8 cellular contexts compared by ENCODE assay signal in genomic region chr17:16381496-16381820, GRCh38. TPM values are rescaled to one million over a fixed set of nuclear protein-coding genes. Genes with fewer than 3 reads are reported as not detected.
DNase-seq lines count a peak whose midpoint lies in the region; ATAC-seq and TF ChIP-seq lines count a peak whose summit lies in the region.

No MANE protein-coding gene starts in this region.

- no peaks in the 10 kb centered on the region for H3K36me3 ChIP-seq in parathyroid adenoma (ENCODE audit: control insufficient read depth, insufficient read depth, low read length)

- peaks cover 20% of the 10 kb centered on the region for H3K79me2 ChIP-seq in parathyroid adenoma

- POLR2A ChIA-PET in HEK293T (lab: Yijun Ruan, JAX), result interaction anchor here (0.9 to 4.4 kb wide), 18 partner anchors 9 to 167 kb away, joined by 3 to 69 read pairs (median 10); partner anchors contain the start of genes CENPV, NCOR1 and PIGL

- peak overlapping the region; percentile 2 for H3K9ac ChIP-seq in parathyroid adenoma

- H3K27ac ChIP-seq in epithelial cell of prostate (peak overlapping the region; percentile 88), parathyroid adenoma (peak overlapping the region; percentile 92)

- DNase-seq in AG10803 (ENCODE audit: low read depth) (peak; percentile 34), T-helper 17 cell (no peak), epithelial cell of prostate (ENCODE audit: low read depth, low spot score) (no peak), HEK293T (ENCODE audit: extremely low spot score) (no peak), occipital lobe (lab: John Stamatoyannopoulos, UW) (no peak)

- peaks cover 33% of the 10 kb centered on the region for H3K4me1 Mint-ChIP-seq in T-helper 17 cell

- peak overlapping the region; percentile 100 for H3K27ac Mint-ChIP-seq in T-helper 17 cell

- no peaks in the 10 kb centered on the region for H3K9me3 ChIP-seq in T-helper 17 cell (ENCODE audit: control insufficient read depth, low read length, poor library complexity, severe bottlenecking)
- no peaks in the 10 kb centered on the region for H3K9me3 ChIP-seq in parathyroid adenoma (ENCODE audit: control insufficient read depth, low read length)

- no peak overlapping the region for H2AFZ ChIP-seq in parathyroid adenoma

- CTCF ChIA-PET in HEK293T (lab: Yijun Ruan, JAX), result no interaction called here

- no peak for TF ChIP-seq CTCF in AG10803 (conservative IDR thresholded peaks at IDR 0.05; ENCODE audit: low read length)
- no peak for TF ChIP-seq CTCF in parathyroid adenoma (IDR thresholded peaks at IDR 0.05)

- peak; percentile 4 for ATAC-seq in GM21825 (IDR thresholded peaks at IDR 0.05; ENCODE audit: unreplicated experiment)
- ATAC-seq in T-helper 17 cell, result peak; percentile 9
- ATAC-seq in HG02870 (IDR thresholded peaks at IDR 0.05; ENCODE audit: unreplicated experiment), result no peak

- H3K4me3 Mint-ChIP-seq in T-helper 17 cell, result peak overlapping the region; percentile 86

- H3K27me3 Mint-ChIP-seq in T-helper 17 cell, result no peaks in the 10 kb centered on the region

- H3K36me3 Mint-ChIP-seq in T-helper 17 cell (ENCODE audit: low read depth), result peaks cover 7% of the 10 kb centered on the region

- H3K4me1 ChIP-seq in parathyroid adenoma, result peaks cover 10% of the 10 kb centered on the region

- H3K4me3 ChIP-seq in AG10803 (ENCODE audit: low read length) (peak overlapping the region; percentile 87), parathyroid adenoma (ENCODE audit: low read depth, low read length) (peak overlapping the region; percentile 85)

- peak overlapping the region; percentile 91 for H3K4me2 ChIP-seq in parathyroid adenoma (ENCODE audit: low read length)

- no peaks in the 10 kb centered on the region for H3K27me3 ChIP-seq in parathyroid adenoma (ENCODE audit: control insufficient read depth, insufficient read depth, low read length)

TF ChIP-seq in HEK293T, 16 proteins besides CTCF, POLR2A, EP300 and RAD21:
- TF ChIP-seq NFRKB (IDR thresholded peaks at IDR 0.05), result no peak
- TF ChIP-seq TARDBP (IDR thresholded peaks at IDR 0.05), result no peak
- TF ChIP-seq FOXM1 (IDR thresholded peaks at IDR 0.05; ENCODE audit: borderline replicate concordance), result no peak

RNA-seq across cellular contexts. Expression of gene UBB, which starts 0.6 kb away (rescaled TPM):
- total RNA-seq in T-helper 17 cell (100 to 1,000 TPM; 819 to 876 TPM), occipital lobe (972 TPM)

RNA-seq across cellular contexts. Expression of gene CENPV, which starts 28.2 kb away (rescaled TPM):
- total RNA-seq in T-helper 17 cell (1 to 10 TPM; 6.9 to 9.2 TPM), occipital lobe (95.5 TPM)

RNA-seq across cellular contexts. Expression of gene TRPV2, which starts 33.9 kb away (rescaled TPM):
- total RNA-seq in T-helper 17 cell (10 to 100 TPM; 87.1 to 91.1 TPM), occipital lobe (2.0 TPM)

Comparison
In these comparisons a context has a peak if more than half of its experiments do, and no peak if none do; other contexts are left out.
1. RNA of gene TRPV2, which starts 33.9 kb away (total RNA-seq): 87.1 to 91.1 TPM in T-helper 17 cell; 2.0 TPM in occipital lobe (single experiment); every median in the first group is over 10 times any median in the second.